Comparison of ENCODE assay signal across 15 cellular contexts in genomic region chr7:1709900-1710299, GRCh38. TPM values are rescaled to one million over a fixed set of nuclear protein-coding genes. Genes with fewer than 3 reads are reported as not detected.
DNase-seq lines count a peak whose midpoint lies in the region; ATAC-seq, FAIRE-seq and TF ChIP-seq lines count a peak whose summit lies in the region.
"Had no signal": no experiment of that assay in that cellular context is flagged by ENCODE, and none has a peak within 500 bp of the region (broad histone marks: within the 10 kb centered on the region; RNA-seq: fewer than 3 reads in every experiment).

No MANE protein-coding gene starts in this region.

- no TSS peak for BruUV-seq in K562 (replicated peaks; lab: Mats Ljungman, UMichigan)

- peaks cover 4 to 27% of the 10 kb centered on the region in 2 experiments; a peak in 2 of 5 replicates for H3K4me1 ChIP-seq in K562 (replicated peaks in 1 of 2; ENCODE audit: control insufficient read depth in 2 of 2, insufficient read depth in 2 of 2, low read length in 2 of 2)

- no peak for DNase-seq in CD4-positive, alpha-beta T cell
- peak; percentile 40 for DNase-seq in HT1080 (ENCODE audit: low read depth)
- peak in 3 of 4 experiments; percentile 33 to 39 (median 38) for DNase-seq in K562 (ENCODE audit: extremely low read depth in 1 of 4, low spot score in 3 of 4)
- no peak for DNase-seq in natural killer cell
- no peak for DNase-seq in stimulated activated naive CD8-positive, alpha-beta T cell treated with anti-CD3 and anti-CD28 coated beads, Interleukin-15, Interleukin-2, amounts not matched to agents 100 U/mL and 50 U/mL, for 24 hours
- DNase-seq in HEK293T (ENCODE audit: extremely low spot score): no peak
- DNase-seq: activated CD8-positive, alpha-beta memory T cell treated with anti-CD3 and anti-CD28 coated beads, Interleukin-2, amount 50 U/mL, for 48 hours; EL; MV-4-11; stimulated activated CD4-positive, alpha-beta T cell treated with anti-CD3 and anti-CD28 coated beads, Interleukin-2, amount 100 ng/mL, for 48 hours; T-helper 2 cell had no signal

- TF ChIP-seq RAD21 in K562 (CRISPR knock-in tag; conservative IDR thresholded peaks at IDR 0.05 in 1 of 2, IDR thresholded peaks at IDR 0.05 in 1 of 2): peak in 1 of 2 experiments; percentile 37; a peak in 2 of 4 replicates

- H3K9me3 Mint-ChIP-seq in CD4-positive, alpha-beta T cell: no peaks in the 10 kb centered on the region
- no peaks in the 10 kb centered on the region for H3K9me3 Mint-ChIP-seq in natural killer cell

- CTCF ChIA-PET in CD4-positive, alpha-beta T cell (lab: Charles Lee): no interaction called here
- CTCF ChIA-PET in K562 (lab: Yijun Ruan, JAX; ENCODE audit: low intra/inter-chr PET ratio): interaction anchor here (0.6 kb wide), 1 partner anchor 131 kb away, joined by 4 read pairs; no protein-coding TSS in a partner anchor
- CTCF ChIA-PET in HEK293T (lab: Yijun Ruan, JAX): interaction anchor here (0.6 to 1.1 kb wide), 2 partner anchors 20 to 81 kb away, joined by 3 read pairs; no protein-coding TSS in a partner anchor

- 6% methylated on average over 3 of the region's 4 CpGs for WGBS in K562 (ENCODE audit: insufficient coverage, low coverage, missing lambda C conversion rate)

- intact Hi-C loops in CD4-positive, alpha-beta T cell (cut with DNase I, micrococcal nuclease): no loop called here
- intact Hi-C loops in K562 (cut with micrococcal nuclease): loop anchor here (10.0 kb wide), 1 partner anchor 65 kb away; no protein-coding TSS in a partner anchor
- intact Hi-C loops in natural killer cell (cut with micrococcal nuclease): no loop called here

- no peaks in the 10 kb centered on the region for H3K79me2 ChIP-seq in K562 (ENCODE audit: control insufficient read depth, insufficient read depth, low read length)

- H3K36me3 ChIP-seq in K562 (ENCODE audit: control insufficient read depth, insufficient read depth, low read length): no peaks in the 10 kb centered on the region

- no peak overlapping the region for H2AFZ ChIP-seq in K562 (ENCODE audit: low read depth, low read length)

- H3K9me3 ChIP-seq in CD4-positive, alpha-beta T cell (ENCODE audit: control insufficient read depth, low read length): peaks cover 10% of the 10 kb centered on the region
- peaks cover 5% of the 10 kb centered on the region for H3K9me3 ChIP-seq in K562 (replicated peaks; ENCODE audit: control insufficient read depth, insufficient read depth, low read depth, low read length)

- no peak overlapping the region for H3K27ac ChIP-seq in CD4-positive, alpha-beta T cell (ENCODE audit: low read depth, low read length)
- H3K27ac ChIP-seq in K562 (ENCODE audit: extremely low read depth, low read depth, low read length): no peak overlapping the region

- no peak overlapping the region for H3K4me2 ChIP-seq in K562 (ENCODE audit: insufficient read depth, low read length)

- H3K36me3 Mint-ChIP-seq in CD4-positive, alpha-beta T cell (ENCODE audit: low read depth): no peaks in the 10 kb centered on the region
- no peaks in the 10 kb centered on the region for H3K36me3 Mint-ChIP-seq in natural killer cell

- H4K20me1 ChIP-seq in K562 (replicated peaks; ENCODE audit: control insufficient read depth, insufficient read depth, low read length): no peaks in the 10 kb centered on the region

- H3K4me1 Mint-ChIP-seq in CD4-positive, alpha-beta T cell (ENCODE audit: low read depth): no peaks in the 10 kb centered on the region
- H3K4me1 Mint-ChIP-seq in natural killer cell: no peaks in the 10 kb centered on the region

- FAIRE-seq in K562 (lab: Jason Lieb, UNC): peak; percentile 60
- FAIRE-seq: kidney had no signal

- POLR2A ChIA-PET in CD4-positive, alpha-beta T cell (lab: Charles Lee): no interaction called here
- POLR2A ChIA-PET in K562 (lab: Yijun Ruan, JAX) (interaction anchor here (0.8 to 1.0 kb wide), 3 partner anchors 19 to 202 kb away, joined by 3 to 4 read pairs (median 4); no protein-coding TSS in a partner anchor), HEK293T (lab: Yijun Ruan, JAX) (no interaction called here)

- H3K9ac ChIP-seq in K562 (ENCODE audit: insufficient read depth in 1 of 2, low read depth in 2 of 2, low read length in 2 of 2): no peak overlapping the region

- H3K4me3 Mint-ChIP-seq in CD4-positive, alpha-beta T cell: no peak overlapping the region
- no peak overlapping the region for H3K4me3 Mint-ChIP-seq in natural killer cell

- no peak for TF ChIP-seq POLR2A in K562 (conservative IDR thresholded peaks at IDR 0.05)

- no peak for ATAC-seq in CD4-positive, alpha-beta T cell (ENCODE audit: poor library complexity)
- no peak for ATAC-seq in K562
- ATAC-seq in natural killer cell: no peak
- no peak for ATAC-seq in HG02938 (IDR thresholded peaks at IDR 0.05; ENCODE audit: unreplicated experiment)
- no peak for ATAC-seq in stimulated activated naive CD8-positive, alpha-beta T cell treated with anti-CD3 and anti-CD28 coated beads, Interleukin-15, Interleukin-2, amounts not matched to agents 100 U/mL and 50 U/mL, for 24 hours
- ATAC-seq in GM21381 (IDR thresholded peaks at IDR 0.05; ENCODE audit: unreplicated experiment): no peak
- ATAC-seq: esophagus mucosa had no signal

- H3K27ac Mint-ChIP-seq in CD4-positive, alpha-beta T cell: no peak overlapping the region
- no peak overlapping the region for H3K27ac Mint-ChIP-seq in natural killer cell

- TF ChIP-seq EP300 in K562 (IDR thresholded peaks at IDR 0.05; ENCODE audit: low read length): no peak

- peak; percentile 33 for TF ChIP-seq CTCF in CD4-positive, alpha-beta T cell (IDR thresholded peaks at IDR 0.05)
- peak; percentile 38 to 61 (median 44); a peak in 5 of 6 replicates for TF ChIP-seq CTCF in K562 (IDR thresholded peaks at IDR 0.05 in 2 of 3, conservative IDR thresholded peaks at IDR 0.05 in 1 of 3; ENCODE audit: insufficient read depth in 2 of 3, low read depth in 1 of 3, low read length in 3 of 3)
- peak; percentile 23 for TF ChIP-seq CTCF in natural killer cell (IDR thresholded peaks at IDR 0.05)

- in situ Hi-C loops in K562 (cut with MboI): no loop called here

- no peaks in the 10 kb centered on the region for H3K27me3 Mint-ChIP-seq in CD4-positive, alpha-beta T cell
- peaks cover 0 to 3% of the 10 kb centered on the region in 2 donors for H3K27me3 Mint-ChIP-seq in natural killer cell (ENCODE audit: low read depth in 2 of 2)

- H3K4me3 ChIP-seq in K562: no peak overlapping the region

- H3K27me3 ChIP-seq in CD4-positive, alpha-beta T cell (ENCODE audit: control insufficient read depth, insufficient read depth, low read length): no peaks in the 10 kb centered on the region
- peaks cover 7 to 34% of the 10 kb centered on the region in 2 experiments; a peak in 4 of 5 replicates for H3K27me3 ChIP-seq in K562 (ENCODE audit: control insufficient read depth in 2 of 2, insufficient read depth in 2 of 2, low read length in 2 of 2)

- H3K9me1 ChIP-seq in K562 (ENCODE audit: control insufficient read depth, insufficient read depth, low read length): no peaks in the 10 kb centered on the region

TF ChIP-seq in K562, 482 proteins besides CTCF, POLR2A, EP300 and RAD21 (continues in another document):
- no peak for TF ChIP-seq ZKSCAN3 (CRISPR knock-in tag; IDR thresholded peaks at IDR 0.05)
- TF ChIP-seq PPARD (CRISPR knock-in tag; IDR thresholded peaks at IDR 0.05): no peak
- no peak for TF ChIP-seq SPI1 (IDR thresholded peaks at IDR 0.05; ENCODE audit: borderline replicate concordance, low read depth, low read length)
- TF ChIP-seq SRF (CRISPR knock-in tag; IDR thresholded peaks at IDR 0.05): no peak
- TF ChIP-seq ZNF77 (CRISPR knock-in tag; IDR thresholded peaks at IDR 0.05): no peak
- no peak for TF ChIP-seq NRF1 (conservative IDR thresholded peaks at IDR 0.05 in 1 of 2, IDR thresholded peaks at IDR 0.05 in 1 of 2)

TF ChIP-seq in HEK293T, 16 proteins besides CTCF, POLR2A, EP300 and RAD21:
- TF ChIP-seq ARNT (IDR thresholded peaks at IDR 0.05): no peak
- no peak for TF ChIP-seq BHLHE40 (IDR thresholded peaks at IDR 0.05; ENCODE audit: borderline replicate concordance)
- no peak for TF ChIP-seq L3MBTL2 (conservative IDR thresholded peaks at IDR 0.05)
- no peak for TF ChIP-seq TARDBP (IDR thresholded peaks at IDR 0.05)
- TF ChIP-seq FOXA1 (IDR thresholded peaks at IDR 0.05): no peak
- no peak for TF ChIP-seq ZNF384 (IDR thresholded peaks at IDR 0.05)
- TF ChIP-seq FOXK2 (IDR thresholded peaks at IDR 0.05): no peak
- TF ChIP-seq FOXM1 (IDR thresholded peaks at IDR 0.05; ENCODE audit: borderline replicate concordance): no peak

RNA-seq across cellular contexts. Expression of gene ELFN1, which starts 39.8 kb away (rescaled TPM):
- total RNA-seq in CD4-positive, alpha-beta T cell: not detected
- total RNA-seq in HT1080 (2014; rRNA removed; shearing (Covaris generic)): 7.4 and 11.1 TPM in 2 replicates
- 2.6 and 2.8 TPM in 2 replicates for polyA plus RNA-seq in HT1080 (2015; cell fraction: cytosol; rRNA removed)
- polyA plus RNA-seq in HT1080 (2015; cell fraction: nucleus; rRNA removed): 1.8 and 1.9 TPM in 2 replicates
- 0.25 TPM in 1 of 2 replicates, not detected in the other for total RNA-seq in K562 (2011; cell fraction: chromatin; rRNA removed; ENCODE audit: low replicate concordance)
- 0.39 and 0.67 TPM in 2 replicates for total RNA-seq in K562 (2011; cell fraction: nucleolus; rRNA removed)
- total RNA-seq in K562 (2011; cell fraction: nucleoplasm; rRNA removed): 0.07 and 0.31 TPM in 2 replicates
- total RNA-seq in K562 (2014; rRNA removed): 0.23 and 0.45 TPM in 2 replicates
- total RNA-seq in K562 (2014; rRNA removed; fragmentation: Illumina TruSeq; extraction: Trizol): 0.04 and 0.06 TPM in 2 replicates
- 0.08 and 0.18 TPM in 2 replicates for total RNA-seq in K562 (2015; rRNA removed; fragmentation: Illumina TruSeq; extraction: Trizol)
- 0.45 and 0.64 TPM in 2 replicates for total RNA-seq in K562 (2021)
- 0.13 and 0.41 TPM in 2 replicates for polyA plus RNA-seq in K562 (2011; rRNA removed)
- 0.44 and 0.81 TPM in 2 replicates for polyA plus RNA-seq in K562 (2011; cell fraction: cytosol; rRNA removed)
- 0.26 and 0.31 TPM in 2 replicates for polyA plus RNA-seq in K562 (2011; cell fraction: nucleus; rRNA removed)
- polyA plus RNA-seq in K562 (2012): 0.35 and 0.39 TPM in 2 replicates
- 0.06 and 0.28 TPM in 2 replicates for polyA plus RNA-seq in K562 (2014; fragmentation: Illumina TruSeq; extraction: Trizol)
- polyA plus RNA-seq in K562 (2014; fragmentation: Nextera tagmentation; extraction: Ambion mirVana): not detected
- 0.11 and 0.33 TPM in 2 replicates for polyA plus RNA-seq in K562 (2014; rRNA removed)
- 0.07 and 0.15 TPM in 2 replicates for polyA minus RNA-seq in K562 (2011; rRNA and poly(A)+ RNA removed)
- 0.38 and 1.0 TPM in 2 replicates for polyA minus RNA-seq in K562 (2011; cell fraction: cytosol; rRNA and poly(A)+ RNA removed)
- 0.13 and 0.44 TPM in 2 replicates for polyA minus RNA-seq in K562 (2011; cell fraction: nucleus; rRNA and poly(A)+ RNA removed)
- under 1 TPM in 2 of 3 donors, not detected in 1; 0.30 to 0.45 TPM for total RNA-seq in natural killer cell

Comparison
In these comparisons a context has a peak if more than half of its experiments do, and no peak if none do; other contexts are left out.
1. DNase-seq: peak in HT1080 (single experiment) and K562 (3 of 4); none in CD4-positive, alpha-beta T cell (0 of 10), natural killer cell (single experiment), stimulated activated naive CD8-positive, alpha-beta T cell treated with anti-CD3 and anti-CD28 coated beads, Interleukin-15, Interleukin-2, amounts not matched to agents 100 U/mL and 50 U/mL, for 24 hours (single experiment) and HEK293T (single experiment).
2. Peak in every context shown above with its lines, with median percentiles within 50 percentile points of each other: CTCF ChIP-seq.